Comparison of ENCODE assay signal across 18 cellular contexts in genomic region chr13:42994878-42995277, GRCh38. TPM values are rescaled to one million over a fixed set of nuclear protein-coding genes. Genes with fewer than 3 reads are reported as not detected.
DNase-seq lines count a peak whose midpoint lies in the region; ATAC-seq, FAIRE-seq and TF ChIP-seq lines count a peak whose summit lies in the region.
"Had no signal": no experiment of that assay in that cellular context is flagged by ENCODE, and none has a peak within 500 bp of the region (broad histone marks: within the 10 kb centered on the region; RNA-seq: fewer than 3 reads in every experiment).

No MANE protein-coding gene starts in this region.

- ATAC-seq in activated CD8-positive, alpha-beta T cell treated with anti-CD3 and anti-CD28 coated beads for 36 hours, result no peak
- no peak for ATAC-seq in stimulated activated effector memory CD8-positive, alpha-beta T cell treated with anti-CD3 and anti-CD28 coated beads, Interleukin-12 subunit alpha, Interleukin-12 subunit beta, amount 100 ng/mL, for 72 hours
- ATAC-seq in GM21381 (IDR thresholded peaks at IDR 0.05; ENCODE audit: unreplicated experiment), result no peak
- ATAC-seq in pancreas, result no peak
- ATAC-seq: PC-3, Right ventricle myocardium inferior had no signal

- H3K27me3 Mint-ChIP-seq in MCF 10A (ENCODE audit: insufficient read depth, unreplicated experiment) (no peaks in the 10 kb centered on the region), type B pancreatic cell (no peaks in the 10 kb centered on the region)
- no peaks in the 10 kb centered on the region for H3K27me3 Mint-ChIP-seq in activated CD8-positive, alpha-beta T cell treated with anti-CD3 and anti-CD28 coated beads for 36 hours

- no peak for DNase-seq in MCF 10A (ENCODE audit: unreplicated experiment)
- no peak for DNase-seq in breast epithelium (ENCODE audit: low spot score in 2 of 2)
- DNase-seq in GM18507 (ENCODE audit: extremely low spot score, insufficient read length, low read depth), result no peak
- DNase-seq in activated CD8-positive, alpha-beta T cell treated with anti-CD3 and anti-CD28 coated beads for 36 hours, result no peak
- no peak for DNase-seq in stimulated activated effector memory CD8-positive, alpha-beta T cell treated with anti-CD3 and anti-CD28 coated beads, Interleukin-12 subunit alpha, Interleukin-12 subunit beta, amount 100 ng/mL, for 72 hours (ENCODE audit: low spot score in 2 of 2)
- no peak for DNase-seq in type B pancreatic cell (ENCODE audit: extremely low spot score, unreplicated experiment)
- DNase-seq in pancreas, result no peak
- DNase-seq: ACHN, BE2C, DMS 273 treated with DMSO at 0.1 percent for 48 hours, HCEC 1CT, NCI-H1092, NCI-H345, NCI-H526 treated with DMSO at 0.1 percent for 48 hours, PC-3, SK-N-SH had no signal

- H3K4me3 Mint-ChIP-seq in MCF 10A (ENCODE audit: unreplicated experiment) (no peak overlapping the region), type B pancreatic cell (no peak overlapping the region)
- no peak overlapping the region for H3K4me3 Mint-ChIP-seq in activated CD8-positive, alpha-beta T cell treated with anti-CD3 and anti-CD28 coated beads for 36 hours
- no peak overlapping the region for H3K4me3 Mint-ChIP-seq in stimulated activated effector memory CD8-positive, alpha-beta T cell treated with anti-CD3 and anti-CD28 coated beads, Interleukin-12 subunit alpha, Interleukin-12 subunit beta, amount 100 ng/mL, for 72 hours

- TF ChIP-seq CTCF in MCF 10A (IDR thresholded peaks at IDR 0.05; ENCODE audit: unreplicated experiment) (no peak), breast epithelium (IDR thresholded peaks at IDR 0.05) (no peak), type B pancreatic cell (conservative IDR thresholded peaks at IDR 0.05) (no peak), pancreas (IDR thresholded peaks at IDR 0.05) (no peak)
- TF ChIP-seq CTCF in activated CD8-positive, alpha-beta T cell treated with anti-CD3 and anti-CD28 coated beads for 36 hours (IDR thresholded peaks at IDR 0.05), result no peak

- CTCF ChIA-PET in MCF 10A (lab: Yijun Ruan, JAX), result interaction anchor here (1.0 kb wide), 1 partner anchor 25 kb away, joined by 3 read pairs; no protein-coding TSS in a partner anchor
- CTCF ChIA-PET in activated CD8-positive, alpha-beta T cell treated with anti-CD3 and anti-CD28 coated beads for 36 hours (lab: Charles Lee), result interaction anchor here (1.3 kb wide), 1 partner anchor 28 kb away, joined by 3 read pairs; no protein-coding TSS in a partner anchor

- H3K27ac Mint-ChIP-seq in MCF 10A (ENCODE audit: low read depth, unreplicated experiment) (peak overlapping the region; percentile 96), type B pancreatic cell (no peak overlapping the region)
- H3K27ac Mint-ChIP-seq in activated CD8-positive, alpha-beta T cell treated with anti-CD3 and anti-CD28 coated beads for 36 hours, result peak overlapping the region; percentile 17
- peak overlapping the region; percentile 3 for H3K27ac Mint-ChIP-seq in stimulated activated effector memory CD8-positive, alpha-beta T cell treated with anti-CD3 and anti-CD28 coated beads, Interleukin-12 subunit alpha, Interleukin-12 subunit beta, amount 100 ng/mL, for 72 hours

- no peaks in the 10 kb centered on the region for H3K36me3 Mint-ChIP-seq in MCF 10A (ENCODE audit: insufficient read depth, unreplicated experiment)
- no peaks in the 10 kb centered on the region for H3K36me3 Mint-ChIP-seq in activated CD8-positive, alpha-beta T cell treated with anti-CD3 and anti-CD28 coated beads for 36 hours (ENCODE audit: low read depth)
- H3K36me3 Mint-ChIP-seq in stimulated activated effector memory CD8-positive, alpha-beta T cell treated with anti-CD3 and anti-CD28 coated beads, Interleukin-12 subunit alpha, Interleukin-12 subunit beta, amount 100 ng/mL, for 72 hours, result peaks cover 5% of the 10 kb centered on the region
- no peaks in the 10 kb centered on the region for H3K36me3 Mint-ChIP-seq in type B pancreatic cell

- H3K4me1 Mint-ChIP-seq in MCF 10A (ENCODE audit: insufficient read depth, unreplicated experiment), result peaks cover 18% of the 10 kb centered on the region
- H3K4me1 Mint-ChIP-seq in activated CD8-positive, alpha-beta T cell treated with anti-CD3 and anti-CD28 coated beads for 36 hours (ENCODE audit: low read depth), result peaks cover 48% of the 10 kb centered on the region
- peaks cover 42% of the 10 kb centered on the region for H3K4me1 Mint-ChIP-seq in stimulated activated effector memory CD8-positive, alpha-beta T cell treated with anti-CD3 and anti-CD28 coated beads, Interleukin-12 subunit alpha, Interleukin-12 subunit beta, amount 100 ng/mL, for 72 hours
- H3K4me1 Mint-ChIP-seq in type B pancreatic cell (ENCODE audit: unreplicated experiment), result peaks cover 24% of the 10 kb centered on the region

- H3K4me1 ChIP-seq in breast epithelium (no peaks in the 10 kb centered on the region), pancreas (peaks cover 0 to 7% (median 3%) of the 10 kb centered on the region in 3 donors)

- no TSS peak for BruUV-seq in MCF 10A (replicated peaks; lab: Mats Ljungman, UMichigan)

- H3K27me3 ChIP-seq in breast epithelium (no peaks in the 10 kb centered on the region), pancreas (no peaks in the 10 kb centered on the region)
- H3K27me3 ChIP-seq: BE2C had no signal

- H3K27ac ChIP-seq in breast epithelium (no peak overlapping the region), pancreas (no peak overlapping the region)

- POLR2A ChIA-PET in MCF 10A (lab: Yijun Ruan, JAX), result interaction anchor here (0.6 to 0.7 kb wide), 3 partner anchors 12 to 33 kb away, joined by 3 read pairs; no protein-coding TSS in a partner anchor
- POLR2A ChIA-PET in activated CD8-positive, alpha-beta T cell treated with anti-CD3 and anti-CD28 coated beads for 36 hours (lab: Charles Lee), result no interaction called here

- FAIRE-seq in GM18507 (lab: Jason Lieb, UNC), result peak; percentile 61
- FAIRE-seq in pancreas (lab: Jason Lieb, UNC), result no peak

- intact Hi-C loops in MCF 10A (cut with micrococcal nuclease), result loop anchor here (10.0 kb wide), 1 partner anchor 100 kb away; no protein-coding TSS in a partner anchor
- intact Hi-C loops in breast epithelium (cut with DNase I; ENCODE audit: low total_unique reads), result no loop called here
- intact Hi-C loops in activated CD8-positive, alpha-beta T cell treated with anti-CD3 and anti-CD28 coated beads for 36 hours (cut with micrococcal nuclease), result no loop called here
- intact Hi-C loops in pancreas (cut with DNase I), result no loop called here

- H3K9me3 ChIP-seq in breast epithelium (no peaks in the 10 kb centered on the region), pancreas (no peaks in the 10 kb centered on the region)
- H3K9me3 ChIP-seq: BE2C, SK-N-SH had no signal

- H3K36me3 ChIP-seq in breast epithelium (no peaks in the 10 kb centered on the region), pancreas (no peaks in the 10 kb centered on the region)
- H3K36me3 ChIP-seq: BE2C had no signal

- 95 to 100% methylated on average over 1 of the region's 1 CpG for WGBS in pancreas, 2 donors

- H3K4me3 ChIP-seq in breast epithelium (no peak overlapping the region), pancreas (no peak overlapping the region)

- no peaks in the 10 kb centered on the region for H3K9me3 Mint-ChIP-seq in MCF 10A (ENCODE audit: unreplicated experiment)
- H3K9me3 Mint-ChIP-seq in activated CD8-positive, alpha-beta T cell treated with anti-CD3 and anti-CD28 coated beads for 36 hours, result no peaks in the 10 kb centered on the region
- H3K9me3 Mint-ChIP-seq in stimulated activated effector memory CD8-positive, alpha-beta T cell treated with anti-CD3 and anti-CD28 coated beads, Interleukin-12 subunit alpha, Interleukin-12 subunit beta, amount 100 ng/mL, for 72 hours, result no peaks in the 10 kb centered on the region
- H3K9me3 Mint-ChIP-seq in type B pancreatic cell, result peaks cover 4% of the 10 kb centered on the region

- no peak for TF ChIP-seq POLR2A in breast epithelium (IDR thresholded peaks at IDR 0.05)

RNA-seq across cellular contexts. Expression of gene EPSTI1, which starts 2.8 kb away (rescaled TPM):
- total RNA-seq in MCF 10A (2022) (not detected in 2 replicates), breast epithelium (1 to 10 TPM; 5.0 to 6.6 (median 5.1) TPM), type B pancreatic cell (ENCODE audit: low replicate concordance) (7.9 and 15.7 TPM in 2 replicates), pancreas (1 to 10 TPM in 5 of 6 donors, under 1 TPM in 1; 0.83 to 9.7 (median 2.1) TPM)
- 1 to 10 TPM; 8.4 to 9.7 TPM for total RNA-seq in activated CD8-positive, alpha-beta T cell treated with anti-CD3 and anti-CD28 coated beads for 36 hours
- polyA plus RNA-seq in pancreas, result 1 to 10 TPM; 1.4 to 3.0 TPM

RNA-seq across cellular contexts. Expression of gene DNAJC15, which starts 28.5 kb away (rescaled TPM):
- 32.4 and 34.0 TPM in 2 replicates for total RNA-seq in MCF 10A (2022)
- total RNA-seq in breast epithelium, result 10 to 100 TPM in 2 of 3 donors, 1 to 10 TPM in 1; 9.2 to 14.4 (median 12.9) TPM
- 10 to 100 TPM in 1 of 2 experiments, 1 to 10 TPM in 1; 8.9 to 10.6 TPM for total RNA-seq in activated CD8-positive, alpha-beta T cell treated with anti-CD3 and anti-CD28 coated beads for 36 hours
- 19.7 and 23.8 TPM in 2 replicates for total RNA-seq in type B pancreatic cell (ENCODE audit: low replicate concordance)
- 1 to 10 TPM; 5.2 to 9.6 (median 6.8) TPM for total RNA-seq in pancreas
- polyA plus RNA-seq in pancreas, result 10 to 100 TPM in 1 of 2 donors, 1 to 10 TPM in 1; 5.2 to 10.2 TPM
